ENCODE assay signal across 38 cellular contexts in the genomic region with DNA sequence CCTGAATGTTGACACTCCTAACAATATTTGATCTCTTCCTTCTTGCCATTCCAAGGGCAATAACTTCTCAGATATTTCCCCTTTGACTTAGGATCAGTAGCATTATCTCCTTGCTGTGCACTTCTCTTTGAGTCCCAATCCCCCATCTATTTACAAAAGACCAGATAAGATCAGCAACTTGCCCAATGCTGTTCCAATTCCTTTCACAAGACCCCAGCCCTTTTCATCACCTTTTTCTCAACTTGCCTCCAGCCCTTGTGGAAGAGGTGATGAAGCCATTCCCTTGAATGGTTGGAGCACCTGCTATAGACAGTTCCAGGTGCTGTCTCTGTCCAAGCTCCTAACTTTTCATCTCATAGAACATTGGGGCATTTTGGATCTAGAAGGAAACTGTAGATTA.
"Had no signal": no experiment of that assay in that cellular context is flagged by ENCODE, and none has a peak within 500 bp of the region (broad histone marks: within the 10 kb centered on the region; RNA-seq: fewer than 3 reads in every experiment).

No MANE protein-coding gene starts in this region.

- DNase-seq: activated effector memory CD4-positive, alpha-beta T cell treated with anti-CD3 and anti-CD28 coated beads, Interleukin-2, amount 50 U/mL, for 16 hours; activated effector memory CD4-positive, alpha-beta T cell treated with Interleukin-2 at 50 U/mL for 16 hours; activated gamma-delta T cell; activated gamma-delta T cell treated with Interleukin-2 at 50 U/mL for 16 hours; activated naive CD4-positive, alpha-beta T cell; activated naive CD4-positive, alpha-beta T cell treated with anti-CD3 and anti-CD28 coated beads for 36 hours; activated naive CD4-positive, alpha-beta T cell treated with anti-CD3 and anti-CD28 coated beads, Interleukin-2, amount 10 ng/mL, durations not matched to agents 7 days and 5 days; activated naive CD4-positive, alpha-beta T cell treated with anti-CD3 and anti-CD28 coated beads, Interleukin-2, amount 50 U/mL, for 16 hours; activated naive CD4-positive, alpha-beta T cell treated with Interleukin-2 at 50 U/mL for 16 hours; activated naive CD8-positive, alpha-beta T cell treated with anti-CD3 and anti-CD28 coated beads for 36 hours; activated naive CD8-positive, alpha-beta T cell treated with anti-CD3 and anti-CD28 coated beads, Interleukin-2, amount 10 ng/mL, durations not matched to agents 7 days and 5 days; activated naive CD8-positive, alpha-beta T cell treated with anti-CD3 and anti-CD28 coated beads, Interleukin-2, amount 50 U/mL, for 24 hours; activated T-cell treated with anti-CD3 and anti-CD28 coated beads, Interleukin-2, amount 50 U/mL, for 1 hour; activated T-cell treated with anti-CD3 and anti-CD28 coated beads, Interleukin-2, amount 50 U/mL, for 24 hours; activated T-cell treated with anti-CD3 and anti-CD28 coated beads, Interleukin-2, amount 50 U/mL, for 4 hours; activated T-cell treated with anti-CD3 and anti-CD28 coated beads, Interleukin-2, amount 50 U/mL, for 48 hours; activated T-cell treated with anti-CD3 and anti-CD28 coated beads, Interleukin-2, amount 50 U/mL, for 72 hours; adrenal gland; amniotic stem cell; amygdala; anterior cingulate cortex; aorta; body of pancreas; brain microvascular endothelial cell; caudate nucleus; central memory CD4-positive, alpha-beta T cell; cerebellar nuclear complex had no signal

- ATAC-seq: activated naive CD4-positive, alpha-beta T cell treated with anti-CD3 and anti-CD28 coated beads, Interleukin-2, amount 50 U/mL, for 72 hours; activated naive CD8-positive, alpha-beta T cell treated with anti-CD3 and anti-CD28 coated beads, Interleukin-2, amount 50 U/mL, for 24 hours; activated T-cell treated with anti-CD3 and anti-CD28 coated beads, Interleukin-2, amount 50 U/mL, for 4 hours; activated T-cell treated with anti-CD3 and anti-CD28 coated beads, Interleukin-2, amount 50 U/mL, for 72 hours; activated T-helper 17 cell treated with anti-CD3 and anti-CD28 coated beads, Interleukin-2, amount 50 U/mL, for 72 hours; body of pancreas had no signal

- H3K9me3 Mint-ChIP-seq: activated naive CD4-positive, alpha-beta T cell treated with anti-CD3 and anti-CD28 coated beads for 36 hours; activated naive CD4-positive, alpha-beta T cell treated with anti-CD3 and anti-CD28 coated beads, Interleukin-2, amount 10 ng/mL, durations not matched to agents 7 days and 5 days; activated naive CD4-positive, alpha-beta T cell treated with anti-CD3 and anti-CD28 coated beads, Interleukin-2, amount 50 U/mL, for 24 hours; activated naive CD8-positive, alpha-beta T cell treated with anti-CD3 and anti-CD28 coated beads for 36 hours; activated naive CD8-positive, alpha-beta T cell treated with anti-CD3 and anti-CD28 coated beads, Interleukin-2, amount 50 U/mL, for 24 hours; activated T-cell treated with anti-CD3 and anti-CD28 coated beads, Interleukin-2, amount 50 U/mL, for 24 hours; activated T-cell treated with anti-CD3 and anti-CD28 coated beads, Interleukin-2, amount 50 U/mL, for 4 hours; activated T-cell treated with anti-CD3 and anti-CD28 coated beads, Interleukin-2, amount 50 U/mL, for 72 hours; activated T-helper 1 cell treated with anti-CD3 and anti-CD28 coated beads, Interleukin-12 subunit alpha, Interleukin-12 subunit beta, Interleukin-2, Interleukin-4 antibody, amounts not matched to agents 30 ng/mL and 10 ng/mL and 1 ng/mL, durations not matched to agents 14 hours and 24 hours and 36 hours; activated T-helper 17 cell treated with anti-CD3 and anti-CD28 coated beads, Interleukin-2, amount 50 U/mL, for 72 hours; activated T-helper 2 cell treated with anti-CD3 and anti-CD28 coated beads, Interferon-gamma antibody, Interleukin-2, Interleukin-4, amounts not matched to agents 10 μg/mL and 5 μg/mL and 100 μg/mL, durations not matched to agents 14 hours and 24 hours and 36 hours; central memory CD8-positive, alpha-beta T cell had no signal

- H3K27ac Mint-ChIP-seq: activated naive CD4-positive, alpha-beta T cell treated with anti-CD3 and anti-CD28 coated beads for 36 hours; activated naive CD4-positive, alpha-beta T cell treated with anti-CD3 and anti-CD28 coated beads, Interleukin-2, amount 10 ng/mL, durations not matched to agents 7 days and 5 days; activated naive CD4-positive, alpha-beta T cell treated with anti-CD3 and anti-CD28 coated beads, Interleukin-2, amount 50 U/mL, for 24 hours; activated naive CD4-positive, alpha-beta T cell treated with anti-CD3 and anti-CD28 coated beads, Interleukin-2, amount 50 U/mL, for 72 hours; activated naive CD8-positive, alpha-beta T cell; activated naive CD8-positive, alpha-beta T cell treated with anti-CD3 and anti-CD28 coated beads for 36 hours; activated naive CD8-positive, alpha-beta T cell treated with anti-CD3 and anti-CD28 coated beads, Interleukin-2, amount 10 ng/mL, durations not matched to agents 7 days and 5 days; activated naive CD8-positive, alpha-beta T cell treated with anti-CD3 and anti-CD28 coated beads, Interleukin-2, amount 50 U/mL, for 24 hours; activated T-cell treated with anti-CD3 and anti-CD28 coated beads, Interleukin-2, amount 50 U/mL, for 24 hours; activated T-cell treated with anti-CD3 and anti-CD28 coated beads, Interleukin-2, amount 50 U/mL, for 72 hours; activated T-helper 1 cell treated with anti-CD3 and anti-CD28 coated beads, Interleukin-12 subunit alpha, Interleukin-12 subunit beta, Interleukin-2, Interleukin-4 antibody, amounts not matched to agents 30 ng/mL and 10 ng/mL and 1 ng/mL, durations not matched to agents 14 hours and 24 hours and 36 hours; activated T-helper 17 cell treated with anti-CD3 and anti-CD28 coated beads, Interleukin-2, amount 50 U/mL, for 72 hours; activated T-helper 2 cell treated with anti-CD3 and anti-CD28 coated beads, Interferon-gamma antibody, Interleukin-2, Interleukin-4, amounts not matched to agents 10 μg/mL and 5 μg/mL and 100 μg/mL, durations not matched to agents 14 hours and 24 hours and 36 hours; brain had no signal

- H3K4me3 Mint-ChIP-seq: activated naive CD4-positive, alpha-beta T cell treated with anti-CD3 and anti-CD28 coated beads for 36 hours; activated naive CD4-positive, alpha-beta T cell treated with anti-CD3 and anti-CD28 coated beads, Interleukin-2, amount 10 ng/mL, durations not matched to agents 7 days and 5 days; activated naive CD4-positive, alpha-beta T cell treated with anti-CD3 and anti-CD28 coated beads, Interleukin-2, amount 50 U/mL, for 24 hours; activated naive CD8-positive, alpha-beta T cell; activated naive CD8-positive, alpha-beta T cell treated with anti-CD3 and anti-CD28 coated beads for 36 hours; activated naive CD8-positive, alpha-beta T cell treated with anti-CD3 and anti-CD28 coated beads, Interleukin-2, amount 10 ng/mL, durations not matched to agents 7 days and 5 days; activated naive CD8-positive, alpha-beta T cell treated with anti-CD3 and anti-CD28 coated beads, Interleukin-2, amount 50 U/mL, for 24 hours; activated T-cell treated with anti-CD3 and anti-CD28 coated beads, Interleukin-2, amount 50 U/mL, for 24 hours; activated T-cell treated with anti-CD3 and anti-CD28 coated beads, Interleukin-2, amount 50 U/mL, for 4 hours; activated T-cell treated with anti-CD3 and anti-CD28 coated beads, Interleukin-2, amount 50 U/mL, for 72 hours; activated T-helper 1 cell treated with anti-CD3 and anti-CD28 coated beads, Interleukin-12 subunit alpha, Interleukin-12 subunit beta, Interleukin-2, Interleukin-4 antibody, amounts not matched to agents 30 ng/mL and 10 ng/mL and 1 ng/mL, durations not matched to agents 14 hours and 24 hours and 36 hours; activated T-helper 17 cell treated with anti-CD3 and anti-CD28 coated beads, Interleukin-2, amount 50 U/mL, for 72 hours; brain; central memory CD8-positive, alpha-beta T cell had no signal

- H3K4me1 Mint-ChIP-seq: activated T-helper 17 cell treated with anti-CD3 and anti-CD28 coated beads, Interleukin-2, amount 50 U/mL, for 72 hours; brain had no signal

- H3K4me1 ChIP-seq: adrenal gland, ascending aorta, body of pancreas, breast epithelium had no signal

- H3K27ac ChIP-seq: adrenal gland, ascending aorta, body of pancreas, brain microvascular endothelial cell, breast epithelium, cardiac muscle cell had no signal

- H3K36me3 Mint-ChIP-seq: activated naive CD4-positive, alpha-beta T cell treated with anti-CD3 and anti-CD28 coated beads, Interleukin-2, amount 10 ng/mL, durations not matched to agents 7 days and 5 days; activated naive CD4-positive, alpha-beta T cell treated with anti-CD3 and anti-CD28 coated beads, Interleukin-2, amount 50 U/mL, for 24 hours; activated naive CD4-positive, alpha-beta T cell treated with anti-CD3 and anti-CD28 coated beads, Interleukin-2, amount 50 U/mL, for 72 hours; activated naive CD8-positive, alpha-beta T cell; activated naive CD8-positive, alpha-beta T cell treated with anti-CD3 and anti-CD28 coated beads for 36 hours; activated naive CD8-positive, alpha-beta T cell treated with anti-CD3 and anti-CD28 coated beads, Interleukin-2, amount 10 ng/mL, durations not matched to agents 7 days and 5 days; brain had no signal

- H3K36me3 ChIP-seq: adrenal gland, ascending aorta, brain microvascular endothelial cell, breast epithelium, cardiac muscle cell had no signal

- H3K27me3 ChIP-seq: adrenal gland, ascending aorta, body of pancreas, brain microvascular endothelial cell, breast epithelium, cardiac muscle cell had no signal

- H3K4me3 ChIP-seq: adrenal gland, ascending aorta, body of pancreas, breast epithelium, cardiac muscle cell had no signal

- H3K27me3 Mint-ChIP-seq: activated naive CD4-positive, alpha-beta T cell treated with anti-CD3 and anti-CD28 coated beads, Interleukin-2, amount 10 ng/mL, durations not matched to agents 7 days and 5 days; activated naive CD4-positive, alpha-beta T cell treated with anti-CD3 and anti-CD28 coated beads, Interleukin-2, amount 50 U/mL, for 24 hours; activated naive CD8-positive, alpha-beta T cell treated with anti-CD3 and anti-CD28 coated beads for 36 hours; activated naive CD8-positive, alpha-beta T cell treated with anti-CD3 and anti-CD28 coated beads, Interleukin-2, amount 50 U/mL, for 24 hours; activated T-cell treated with anti-CD3 and anti-CD28 coated beads, Interleukin-2, amount 50 U/mL, for 24 hours; activated T-helper 17 cell treated with anti-CD3 and anti-CD28 coated beads, Interleukin-2, amount 50 U/mL, for 72 hours; central memory CD8-positive, alpha-beta T cell had no signal

- H3K9me3 ChIP-seq: adrenal gland, ascending aorta, body of pancreas, breast epithelium had no signal
